Comparison of ENCODE assay signal across 1 cellular context in the genomic region with DNA sequence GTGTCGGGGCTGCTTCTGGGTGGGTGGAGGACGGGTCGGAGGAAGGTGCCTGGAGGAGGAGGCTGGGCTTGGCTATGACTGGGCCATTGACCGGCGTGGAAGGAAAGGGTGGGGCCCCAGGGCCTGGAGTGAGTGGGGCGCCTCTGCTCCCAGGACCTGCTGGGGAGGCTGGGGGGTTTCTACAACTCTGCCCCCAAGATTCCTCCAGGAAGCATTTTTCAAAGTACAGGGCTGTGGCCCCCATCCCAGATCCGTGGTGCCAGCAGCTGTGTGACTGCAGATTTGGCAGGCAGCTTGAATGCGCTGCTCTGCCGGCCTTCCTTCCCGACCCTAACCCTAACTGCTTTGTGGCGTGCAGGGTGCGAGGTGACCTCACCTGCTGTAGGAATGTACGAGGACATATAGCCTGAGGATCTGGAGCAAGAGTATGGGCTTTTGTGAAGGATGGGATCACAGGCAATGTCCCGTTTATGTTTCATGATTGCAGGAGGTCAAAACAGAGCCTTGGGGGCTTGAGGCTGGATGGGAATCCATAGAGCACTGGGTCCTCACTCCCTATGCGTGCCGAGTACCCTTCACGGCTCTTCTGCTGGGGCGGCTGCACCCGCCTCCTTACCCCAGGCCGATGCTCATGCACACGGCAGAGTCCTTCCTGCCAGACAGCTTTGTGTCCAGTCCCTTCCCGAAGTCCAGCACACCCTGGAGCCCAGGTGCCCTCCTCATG.
TF ChIP-seq lines count a peak whose summit lies in the region.

No MANE protein-coding gene starts in this region.

TF ChIP-seq in H1, 55 proteins besides CTCF, POLR2A, EP300 and RAD21:
- TF ChIP-seq NANOG (IDR thresholded peaks at IDR 0.05; ENCODE audit: insufficient read depth, low read depth, low read length, poor library complexity, severe bottlenecking) (no peak), CHD2 (IDR thresholded peaks at IDR 0.05; ENCODE audit: low read length) (no peak), SP2 (IDR thresholded peaks at IDR 0.05; ENCODE audit: low read length) (no peak), JUN (IDR thresholded peaks at IDR 0.05; ENCODE audit: low read depth, low read length) (no peak)
